26 cellular contexts compared by ENCODE assay signal in genomic region chr12:30826276-30826675, GRCh38.
DNase-seq lines count a peak whose midpoint lies in the region; ATAC-seq, FAIRE-seq and TF ChIP-seq lines count a peak whose summit lies in the region.
"Had no signal": no experiment of that assay in that cellular context is flagged by ENCODE, and none has a peak within 500 bp of the region (broad histone marks: within the 10 kb centered on the region; RNA-seq: fewer than 3 reads in every experiment).

No MANE protein-coding gene starts in this region.

- no peak for TF ChIP-seq CTCF in endodermal cell (conservative IDR thresholded peaks at IDR 0.05)
- no peak for TF ChIP-seq CTCF in osteocyte (IDR thresholded peaks at IDR 0.05)

- H3K27me3 Mint-ChIP-seq in endodermal cell (ENCODE audit: insufficient read depth) (peaks cover 63% of the 10 kb centered on the region), osteocyte (ENCODE audit: unreplicated experiment) (peaks cover 27% of the 10 kb centered on the region)

- H3K9me3 Mint-ChIP-seq in endodermal cell (no peaks in the 10 kb centered on the region), osteocyte (ENCODE audit: unreplicated experiment) (no peaks in the 10 kb centered on the region)
- H3K9me3 Mint-ChIP-seq: CD4-positive, alpha-beta T cell; CD8-positive, alpha-beta memory T cell; H9 had no signal

- FAIRE-seq in HTR-8/SVneo (lab: Jason Lieb, UNC): peak; percentile 4
- FAIRE-seq: A549, G401.6, GM12892, GM19239, H1 had no signal

- no peaks in the 10 kb centered on the region for H3K9me3 ChIP-seq in endodermal cell (ENCODE audit: control insufficient read depth, low read length)
- H3K9me3 ChIP-seq: A549; BE2C; BLaER1 treated with 17β-estradiol and CSF1 and Interleukin-3, amounts not matched to agents 10 nM and 100 nM had no signal

- no peak overlapping the region for H3K27ac ChIP-seq in endodermal cell (ENCODE audit: low read depth, low read length)
- H3K27ac ChIP-seq: A549; BLaER1 treated with 17β-estradiol and CSF1 and Interleukin-3, amounts not matched to agents 10 nM and 100 nM; GM23248 had no signal

- H3K4me1 ChIP-seq in endodermal cell (ENCODE audit: control insufficient read depth, insufficient read depth, low read length): no peaks in the 10 kb centered on the region
- H3K4me1 ChIP-seq: BE2C had no signal

- H3K27ac Mint-ChIP-seq in endodermal cell (no peak overlapping the region), osteocyte (ENCODE audit: unreplicated experiment) (no peak overlapping the region)
- H3K27ac Mint-ChIP-seq: CD4-positive, alpha-beta T cell; CD8-positive, alpha-beta memory T cell; H9 had no signal

- DNase-seq in HTR-8/SVneo (ENCODE audit: insufficient read length, low spot score): no peak
- DNase-seq in endodermal cell: peak; percentile 48
- DNase-seq in osteocyte (ENCODE audit: extremely low spot score, unreplicated experiment): peak; percentile 53
- no peak for DNase-seq in NK-92 treated with Interleukin-12 subunit alpha and Interleukin-12 subunit beta, amount 100 ng/mL, for 24 hours (lab: John Stamatoyannopoulos, UW)
- no peak for DNase-seq in Kasumi-1 (lab: John Stamatoyannopoulos, UW)
- DNase-seq: 8988T; ACHN; AML-193; BE2C; Calu3; CD4-positive, alpha-beta T cell; CD8-positive, alpha-beta memory T cell; COR-L47; DMS153; DND-41; GM23248; H9 had no signal

- H3K4me1 Mint-ChIP-seq in endodermal cell (peaks cover 12% of the 10 kb centered on the region), osteocyte (ENCODE audit: unreplicated experiment) (peaks cover 11% of the 10 kb centered on the region)

- peaks cover 33% of the 10 kb centered on the region for H3K27me3 ChIP-seq in endodermal cell (ENCODE audit: control insufficient read depth, insufficient read depth, low read length, poor library complexity, severe bottlenecking)
- H3K27me3 ChIP-seq: BLaER1 treated with 17β-estradiol and CSF1 and Interleukin-3, amounts not matched to agents 10 nM and 100 nM had no signal

- no peak overlapping the region for H3K9ac ChIP-seq in endodermal cell (ENCODE audit: extremely low read depth, low read length, poor library complexity, severe bottlenecking)
- H3K9ac ChIP-seq: BLaER1 treated with 17β-estradiol and CSF1 and Interleukin-3, amounts not matched to agents 10 nM and 100 nM; GM23248 had no signal

- H3K4me3 ChIP-seq in endodermal cell (ENCODE audit: low read length): no peak overlapping the region
- H3K4me3 ChIP-seq: A549; BLaER1 treated with 17β-estradiol and CSF1 and Interleukin-3, amounts not matched to agents 10 nM and 100 nM; GM23248 had no signal

- no peaks in the 10 kb centered on the region for H3K36me3 ChIP-seq in endodermal cell (ENCODE audit: control insufficient read depth, insufficient read depth, low read length)
- H3K36me3 ChIP-seq: BE2C; BLaER1 treated with 17β-estradiol and CSF1 and Interleukin-3, amounts not matched to agents 10 nM and 100 nM had no signal

- no peaks in the 10 kb centered on the region for H3K36me3 Mint-ChIP-seq in endodermal cell (ENCODE audit: low read depth)
- no peaks in the 10 kb centered on the region for H3K36me3 Mint-ChIP-seq in osteocyte (ENCODE audit: unreplicated experiment)
- H3K36me3 Mint-ChIP-seq: CD8-positive, alpha-beta memory T cell had no signal

- 80 to 82% methylated on average over 4 to 6 of the region's 8 CpGs for WGBS in endodermal cell (ENCODE audit: insufficient coverage in 1 of 2, insufficient read length in 1 of 2), 2 experiments

- ATAC-seq in GM18520 (IDR thresholded peaks at IDR 0.05; ENCODE audit: unreplicated experiment): no peak
- ATAC-seq: A549, HCT116 had no signal

- H3K4me3 Mint-ChIP-seq in endodermal cell: no peak overlapping the region
- no peak overlapping the region for H3K4me3 Mint-ChIP-seq in osteocyte (ENCODE audit: unreplicated experiment)
- H3K4me3 Mint-ChIP-seq: CD14-positive monocyte; CD4-positive, alpha-beta T cell; H9 had no signal

Comparison
In these comparisons a context has a peak if more than half of its experiments do, and no peak if none do; other contexts are left out.
1. DNase-seq: peak in endodermal cell (single experiment) and osteocyte (single experiment); none in HTR-8/SVneo (single experiment), NK-92 treated with Interleukin-12 subunit alpha and Interleukin-12 subunit beta, amount 100 ng/mL, for 24 hours (single experiment) and Kasumi-1 (0 of 2).